15 cellular contexts compared by ENCODE assay signal in the genomic region with DNA sequence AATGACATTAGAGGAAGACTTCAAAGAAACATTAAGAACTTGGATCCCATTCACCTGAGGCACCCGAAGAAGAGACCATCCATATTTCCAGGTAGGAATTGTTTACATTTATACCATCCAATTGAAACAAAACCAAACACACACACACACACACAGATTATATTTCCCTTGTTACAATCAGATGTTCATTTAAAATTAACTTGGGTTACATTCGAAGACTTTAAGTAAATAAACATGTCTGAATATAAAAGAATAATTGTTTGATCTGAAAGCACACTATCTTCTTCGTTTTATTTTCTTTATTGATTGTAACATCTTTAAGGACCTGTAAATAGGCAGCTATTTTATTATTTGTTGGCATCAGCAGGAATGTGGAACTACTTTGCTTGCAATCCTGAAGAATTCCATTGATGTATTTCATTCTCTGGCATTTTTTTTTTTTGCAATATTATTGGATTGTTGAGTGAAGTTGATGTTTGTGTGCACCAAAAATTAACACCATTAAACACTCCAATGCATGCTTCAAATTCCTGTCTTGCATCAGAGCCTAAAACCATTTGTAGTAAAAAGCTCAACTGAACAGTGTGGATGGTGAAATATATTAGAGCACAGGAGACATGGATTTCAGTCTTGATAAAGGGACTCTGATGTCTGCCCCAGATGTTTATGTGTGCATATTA.
DNase-seq lines count a peak whose midpoint lies in the region; ATAC-seq and TF ChIP-seq lines count a peak whose summit lies in the region.
"Had no signal": no experiment of that assay in that cellular context is flagged by ENCODE, and none has a peak within 500 bp of the region (broad histone marks: within the 10 kb centered on the region; RNA-seq: fewer than 3 reads in every experiment).

No MANE protein-coding gene starts in this region.

- no peaks in the 10 kb centered on the region for H3K36me3 Mint-ChIP-seq in endothelial cell (ENCODE audit: low read depth, unreplicated experiment)

- H3K36me3 ChIP-seq in left ventricle myocardium inferior (peaks cover 15% of the 10 kb centered on the region), upper lobe of right lung (no peaks in the 10 kb centered on the region)
- H3K36me3 ChIP-seq: BLaER1, prostate gland, tibial nerve had no signal

- no peaks in the 10 kb centered on the region for H3K9me3 Mint-ChIP-seq in endothelial cell (ENCODE audit: unreplicated experiment)
- H3K9me3 Mint-ChIP-seq: activated CD4-positive, alpha-beta T cell treated with anti-CD3 and anti-CD28 coated beads, Interleukin-2, amount 10 ng/mL, durations not matched to agents 7 days and 5 days; activated T-helper 2 cell treated with anti-CD3 and anti-CD28 coated beads, Interferon-gamma antibody, Interleukin-2, Interleukin-4, amounts not matched to agents 10 μg/mL and 5 μg/mL and 100 μg/mL, durations not matched to agents 14 hours and 24 hours and 36 hours; central memory CD8-positive, alpha-beta T cell; T-cell had no signal

- H3K27me3 Mint-ChIP-seq in endothelial cell (ENCODE audit: unreplicated experiment): peaks cover 2% of the 10 kb centered on the region

- no peaks in the 10 kb centered on the region for H3K27me3 ChIP-seq in left ventricle myocardium inferior (ENCODE audit: low read depth)
- no peaks in the 10 kb centered on the region for H3K27me3 ChIP-seq in upper lobe of right lung
- H3K27me3 ChIP-seq: BLaER1, tibial nerve had no signal

- DNase-seq in left ventricle myocardium inferior (no peak), Right ventricle myocardium inferior (ENCODE audit: missing footprints) (no peak), astrocyte of the hippocampus (ENCODE audit: low read depth, low spot score) (peak; percentile 37), kidney tubule cell (ENCODE audit: low spot score) (peak; percentile 62), upper lobe of right lung (no peak), endothelial cell (ENCODE audit: low spot score) (no peak), activated gamma-delta T cell (lab: John Stamatoyannopoulos, UW) (no peak)
- DNase-seq: activated CD4-positive, alpha-beta T cell treated with anti-CD3 and anti-CD28 coated beads, Interleukin-2, amount 10 ng/mL, durations not matched to agents 7 days and 5 days; T-cell had no signal

- no peaks in the 10 kb centered on the region for H3K9me3 ChIP-seq in left ventricle myocardium inferior (replicated peaks)
- no peaks in the 10 kb centered on the region for H3K9me3 ChIP-seq in upper lobe of right lung
- H3K9me3 ChIP-seq: BLaER1, prostate gland, tibial nerve had no signal

- peaks cover 58% of the 10 kb centered on the region for H3K4me1 ChIP-seq in left ventricle myocardium inferior
- peaks cover 18% of the 10 kb centered on the region for H3K4me1 ChIP-seq in upper lobe of right lung

- intact Hi-C loops in left ventricle myocardium inferior (cut with micrococcal nuclease) (no loop called here), Right ventricle myocardium inferior (cut with DNase I) (no loop called here), upper lobe of right lung (cut with DNase I) (no loop called here)

- no peak overlapping the region for H3K27ac Mint-ChIP-seq in endothelial cell (ENCODE audit: unreplicated experiment)
- H3K27ac Mint-ChIP-seq: activated CD4-positive, alpha-beta T cell treated with anti-CD3 and anti-CD28 coated beads, Interleukin-2, amount 10 ng/mL, durations not matched to agents 7 days and 5 days; activated T-helper 2 cell treated with anti-CD3 and anti-CD28 coated beads, Interferon-gamma antibody, Interleukin-2, Interleukin-4, amounts not matched to agents 10 μg/mL and 5 μg/mL and 100 μg/mL, durations not matched to agents 14 hours and 24 hours and 36 hours; T-cell had no signal

- H3K27ac ChIP-seq in left ventricle myocardium inferior (replicated peaks) (peak overlapping the region; percentile 59), upper lobe of right lung (peak overlapping the region; percentile 24)
- H3K27ac ChIP-seq: BLaER1, prostate gland had no signal

- H3K4me3 ChIP-seq in left ventricle myocardium inferior (peak overlapping the region; percentile 31), upper lobe of right lung (peak overlapping the region; percentile 9)
- H3K4me3 ChIP-seq: BLaER1, prostate gland, tibial nerve had no signal

- TF ChIP-seq CTCF in left ventricle myocardium inferior (IDR thresholded peaks at IDR 0.05; ENCODE audit: borderline replicate concordance) (no peak), upper lobe of right lung (IDR thresholded peaks at IDR 0.05) (no peak), endothelial cell (IDR thresholded peaks at IDR 0.05; ENCODE audit: unreplicated experiment) (no peak)

- H3K4me3 Mint-ChIP-seq in endothelial cell (ENCODE audit: unreplicated experiment): no peak overlapping the region
- H3K4me3 Mint-ChIP-seq: activated CD4-positive, alpha-beta T cell treated with anti-CD3 and anti-CD28 coated beads, Interleukin-2, amount 10 ng/mL, durations not matched to agents 7 days and 5 days; central memory CD8-positive, alpha-beta T cell; T-cell had no signal

- ATAC-seq in Right ventricle myocardium inferior (no peak), upper lobe of right lung (no peak), esophagus mucosa (no peak)
- ATAC-seq: T-cell had no signal

- peaks cover 7% of the 10 kb centered on the region for H3K4me1 Mint-ChIP-seq in endothelial cell (ENCODE audit: unreplicated experiment)
- H3K4me1 Mint-ChIP-seq: central memory CD8-positive, alpha-beta T cell had no signal

Comparison
In these comparisons a context has a peak if more than half of its experiments do, and no peak if none do; other contexts are left out.
1. DNase-seq: peak in astrocyte of the hippocampus (single experiment) and kidney tubule cell (single experiment); none in left ventricle myocardium inferior (single experiment), Right ventricle myocardium inferior (single experiment), upper lobe of right lung (single experiment), endothelial cell (single experiment) and activated gamma-delta T cell (single experiment).